In genomic region chr10:1356349-1356748, GRCh38 we compare ENCODE assay signal across 8 cellular contexts.
"Had no signal": no experiment of that assay in that cellular context is flagged by ENCODE, and none has a peak within 500 bp of the region (broad histone marks: within the 10 kb centered on the region; RNA-seq: fewer than 3 reads in every experiment).

No MANE protein-coding gene starts in this region.

- H3K36me3 ChIP-seq: HAP-1 had no signal

- H3K4me1 ChIP-seq: HAP-1 had no signal

- H3K4me3 Mint-ChIP-seq: GM23338 had no signal

- H3K4me3 ChIP-seq: GM23338, HAP-1, K562 had no signal

- H3K9me3 ChIP-seq: HAP-1 had no signal

- H2AFZ ChIP-seq: GM23338 had no signal

- ATAC-seq: GM23338, HCT116, K562 had no signal

- H3K4me2 ChIP-seq: GM23338 had no signal

- H3K9me3 Mint-ChIP-seq: GM23338 had no signal

- DNase-seq: H7, IMR-90, KG1 had no signal

- FAIRE-seq: HTR-8/SVneo, K562 had no signal

- H3K27ac Mint-ChIP-seq: GM23338 had no signal
